22 cellular contexts compared by ENCODE assay signal in genomic region chr1:172382949-172383348, GRCh38. TPM values are rescaled to one million over a fixed set of nuclear protein-coding genes. Genes with fewer than 3 reads are reported as not detected.
DNase-seq lines count a peak whose midpoint lies in the region; ATAC-seq and TF ChIP-seq lines count a peak whose summit lies in the region.
"Had no signal": no experiment of that assay in that cellular context is flagged by ENCODE, and none has a peak within 500 bp of the region (broad histone marks: within the 10 kb centered on the region; RNA-seq: fewer than 3 reads in every experiment).

No MANE protein-coding gene starts in this region.

- H3K4me3 Mint-ChIP-seq in HFFc6 (peak overlapping the region; percentile 74), chondrocyte (ENCODE audit: unreplicated experiment) (peak overlapping the region; percentile 61)
- H3K4me3 Mint-ChIP-seq: activated B cell treated with CpG ODN at 0.5 μM for 24 hours; activated naive CD8-positive, alpha-beta T cell treated with anti-CD3 and anti-CD28 coated beads, Interleukin-2, amount 10 ng/mL, durations not matched to agents 7 days and 5 days; activated T-helper 1 cell treated with anti-CD3 and anti-CD28 coated beads, Interleukin-12 subunit alpha, Interleukin-12 subunit beta, Interleukin-2, Interleukin-4 antibody, amounts not matched to agents 30 ng/mL and 10 ng/mL and 1 ng/mL, durations not matched to agents 14 hours and 24 hours and 36 hours had no signal

- H3K4me1 Mint-ChIP-seq in HFFc6 (ENCODE audit: low read depth) (peaks cover 47% of the 10 kb centered on the region), chondrocyte (ENCODE audit: low read depth) (peaks cover 77% of the 10 kb centered on the region)

- H3K9me3 Mint-ChIP-seq in HFFc6 (no peaks in the 10 kb centered on the region), chondrocyte (ENCODE audit: low read depth) (no peaks in the 10 kb centered on the region)
- H3K9me3 Mint-ChIP-seq: activated B cell treated with CpG ODN at 0.5 μM for 24 hours; activated T-helper 1 cell treated with anti-CD3 and anti-CD28 coated beads, Interleukin-12 subunit alpha, Interleukin-12 subunit beta, Interleukin-2, Interleukin-4 antibody, amounts not matched to agents 30 ng/mL and 10 ng/mL and 1 ng/mL, durations not matched to agents 14 hours and 24 hours and 36 hours had no signal

- DNase-seq in HFFc6 (no peak), chondrocyte (ENCODE audit: low spot score) (no peak), thoracic aorta (ENCODE audit: low spot score) (no peak), GM10266 (ENCODE audit: extremely low spot score) (no peak), NOMO-1 (lab: John Stamatoyannopoulos, UW; ENCODE audit: unreplicated experiment in 2 of 2) (no peak)
- DNase-seq in activated CD4-positive, CD25-positive, alpha-beta regulatory T cell (lab: John Stamatoyannopoulos, UW) = no peak
- no peak for DNase-seq in activated CD4-positive, CD25-positive, alpha-beta regulatory T cell treated with anti-CD3 and anti-CD28 coated beads, Interleukin-2, amount 50 U/mL, for 72 hours
- DNase-seq: activated B cell treated with CpG ODN at 0.5 μM for 24 hours; activated CD8-positive, alpha-beta memory T cell treated with anti-CD3 and anti-CD28 coated beads for 24 hours; activated naive CD8-positive, alpha-beta T cell treated with anti-CD3 and anti-CD28 coated beads, Interleukin-2, amount 10 ng/mL, durations not matched to agents 7 days and 5 days; Caco-2; caudate nucleus; effector CD8-positive, alpha-beta T cell; islet precursor cell; NCI-H187 treated with DMSO at 0.1 percent for 48 hours; NCI-H446; stimulated activated naive CD4-positive, alpha-beta T cell; T-helper 2 cell had no signal

- no peak overlapping the region for H3K4me3 ChIP-seq in muscle layer of duodenum (ENCODE audit: low read depth in 1 of 2, low read length in 2 of 2)
- H3K4me3 ChIP-seq in thoracic aorta = peak overlapping the region; percentile 56

- TF ChIP-seq CTCF in HFFc6 (IDR thresholded peaks at IDR 0.05) (no peak), chondrocyte (IDR thresholded peaks at IDR 0.05) (no peak), thoracic aorta (IDR thresholded peaks at IDR 0.05) (no peak), GM10266 (IDR thresholded peaks at IDR 0.05; ENCODE audit: control insufficient read depth, insufficient read depth, low read depth, missing control alignments) (no peak)

- no peaks in the 10 kb centered on the region; the same call in none of the 2 replicates for H3K27me3 Mint-ChIP-seq in HFFc6 (ENCODE audit: insufficient read depth)
- H3K27me3 Mint-ChIP-seq in chondrocyte (ENCODE audit: low read depth) = no peaks in the 10 kb centered on the region
- H3K27me3 Mint-ChIP-seq: activated B cell treated with CpG ODN at 0.5 μM for 24 hours; activated naive CD8-positive, alpha-beta T cell treated with anti-CD3 and anti-CD28 coated beads, Interleukin-2, amount 10 ng/mL, durations not matched to agents 7 days and 5 days had no signal

- ATAC-seq in thoracic aorta (ENCODE audit: insufficient number of reproducible peaks, low FRiP score, low read depth) = no peak

- H3K9me3 ChIP-seq in muscle layer of duodenum (ENCODE audit: control insufficient read depth in 1 of 2, low read length in 2 of 2) (no peaks in the 10 kb centered on the region), thoracic aorta (no peaks in the 10 kb centered on the region)
- H3K9me3 ChIP-seq: Caco-2 had no signal

- H3K27ac ChIP-seq in muscle layer of duodenum (ENCODE audit: low read length) (peak overlapping the region; percentile 6), thoracic aorta (peak overlapping the region; percentile 63 to 64)

- H3K27me3 ChIP-seq in muscle layer of duodenum (ENCODE audit: low read depth, low read length) (no peaks in the 10 kb centered on the region), thoracic aorta (replicated peaks; ENCODE audit: insufficient read depth) (no peaks in the 10 kb centered on the region)

- H3K36me3 ChIP-seq in muscle layer of duodenum (ENCODE audit: control insufficient read depth in 1 of 2, insufficient read depth in 2 of 2, low read length in 2 of 2) (no peaks in the 10 kb centered on the region), thoracic aorta (no peaks in the 10 kb centered on the region)

- H3K36me3 Mint-ChIP-seq in HFFc6 (ENCODE audit: low read depth) = no peaks in the 10 kb centered on the region
- peaks cover 11% of the 10 kb centered on the region for H3K36me3 Mint-ChIP-seq in chondrocyte (ENCODE audit: low read depth)

- H3K27ac Mint-ChIP-seq in HFFc6 (peak overlapping the region; percentile 76), chondrocyte (ENCODE audit: unreplicated experiment) (peak overlapping the region; percentile 99)
- H3K27ac Mint-ChIP-seq: activated naive CD8-positive, alpha-beta T cell treated with anti-CD3 and anti-CD28 coated beads, Interleukin-2, amount 10 ng/mL, durations not matched to agents 7 days and 5 days; activated T-helper 1 cell treated with anti-CD3 and anti-CD28 coated beads, Interleukin-12 subunit alpha, Interleukin-12 subunit beta, Interleukin-2, Interleukin-4 antibody, amounts not matched to agents 30 ng/mL and 10 ng/mL and 1 ng/mL, durations not matched to agents 14 hours and 24 hours and 36 hours had no signal

- H3K4me1 ChIP-seq in muscle layer of duodenum (ENCODE audit: control insufficient read depth in 1 of 2, insufficient read depth in 2 of 2, low read length in 2 of 2) (peaks cover 0 to 9% of the 10 kb centered on the region in 2 donors), thoracic aorta (ENCODE audit: control insufficient read depth in 1 of 2, low read depth in 2 of 2) (peaks cover 9 to 32% of the 10 kb centered on the region in 2 donors)

RNA-seq across cellular contexts. Expression of gene C1orf105, which starts 37.5 kb away (rescaled TPM):
- not detected for total RNA-seq in HFFc6 (2021; fragmentation: NEBNext Ultra II Directional; extraction: Animal tissue kit (Norgen Biotek cat#: 25700))
- total RNA-seq in chondrocyte (not detected in 3 replicates), thoracic aorta (not detected)
- total RNA-seq: activated B cell treated with CpG ODN at 0.5 μM for 24 hours; activated naive CD8-positive, alpha-beta T cell treated with anti-CD3 and anti-CD28 coated beads, Interleukin-2, amount 10 ng/mL, durations not matched to agents 7 days and 5 days; activated T-helper 1 cell treated with anti-CD3 and anti-CD28 coated beads, Interleukin-12 subunit alpha, Interleukin-12 subunit beta, Interleukin-2, Interleukin-4 antibody, amounts not matched to agents 30 ng/mL and 10 ng/mL and 1 ng/mL, durations not matched to agents 14 hours and 24 hours and 36 hours; mononuclear cell; posterior vena cava had no signal
